ENCODE assay signal across 8 cellular contexts in the genomic region with DNA sequence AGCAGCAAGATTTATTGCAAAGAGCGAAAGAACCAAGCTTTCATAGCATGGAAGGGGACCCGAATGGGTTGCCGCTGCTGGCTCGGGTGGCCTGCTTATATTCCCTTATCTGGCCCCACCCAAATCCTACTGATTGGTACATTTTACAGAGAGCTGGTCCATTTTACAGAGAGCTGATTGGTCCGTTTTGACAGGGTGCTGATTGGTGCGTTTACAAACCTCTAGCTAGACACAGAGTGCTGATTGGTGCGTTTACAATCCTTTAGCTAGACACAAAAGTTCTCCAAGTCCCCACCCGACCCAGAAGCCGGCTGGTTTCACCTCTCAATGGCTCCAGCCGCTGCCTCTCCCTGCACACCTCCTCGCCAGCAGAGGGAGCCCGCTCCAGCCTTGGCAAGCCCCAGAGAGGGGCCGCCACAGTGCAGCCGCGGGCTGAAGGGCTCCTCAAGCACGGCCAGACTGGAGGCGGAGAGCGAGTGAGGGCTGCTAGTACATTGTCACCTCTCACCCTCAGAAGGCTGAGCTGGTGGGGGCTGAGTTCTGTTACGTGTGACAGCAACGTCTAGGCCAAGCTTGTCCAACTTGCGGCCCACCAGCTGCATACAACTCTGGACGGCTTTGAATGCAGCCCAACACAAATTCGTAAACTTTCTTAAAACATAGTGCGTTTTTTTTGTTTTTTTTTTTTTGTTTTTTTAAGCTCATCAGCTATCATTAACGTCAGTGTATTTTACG. TPM values are rescaled to one million over a fixed set of nuclear protein-coding genes. Genes with fewer than 3 reads are reported as not detected.
DNase-seq lines count a peak whose midpoint lies in the region; ATAC-seq and TF ChIP-seq lines count a peak whose summit lies in the region.

No MANE protein-coding gene starts in this region.

- intact Hi-C loops in cardiac septum (cut with DNase I), result no loop called here

- peak; percentile 42 for TF ChIP-seq CTCF in AG10803 (conservative IDR thresholded peaks at IDR 0.05; ENCODE audit: low read length)

- DNase-seq in AG10803 (ENCODE audit: low read depth) (peak; percentile 35), NCI-H748 (lab: John Stamatoyannopoulos, UW; ENCODE audit: unreplicated experiment) (peak; percentile 88), cardiac septum (ENCODE audit: low spot score) (peak; percentile 82), NCI-H2196 treated with DMSO at 0.1 percent for 48 hours (lab: John Stamatoyannopoulos, UW; ENCODE audit: unreplicated experiment) (no peak), NCI-H1105 (lab: John Stamatoyannopoulos, UW) (no peak)
- peak; percentile 77 to 78 for DNase-seq in activated T-cell treated with anti-CD3 and anti-CD28 coated beads, Interleukin-2, amount 50 U/mL, for 48 hours

- peak; percentile 93 for ATAC-seq in GM21576 (IDR thresholded peaks at IDR 0.05; ENCODE audit: unreplicated experiment)

- H3K4me3 ChIP-seq in AG10803 (ENCODE audit: low read length) (peak overlapping the region; percentile 34; the same call in 1 of the 2 replicates), skin epidermis (peak overlapping the region in 4 of 7 experiments; percentile 4 to 21 (median 19))

- no peak overlapping the region for H3K27ac ChIP-seq in skin epidermis

RNA-seq across cellular contexts. Expression of gene PTH, which starts 8.7 kb away (rescaled TPM):
- total RNA-seq in cardiac septum, result not detected

RNA-seq across cellular contexts. Expression of gene BTBD10, which starts 24.1 kb away (rescaled TPM):
- 31.3 TPM for total RNA-seq in cardiac septum

Comparison
In these comparisons a context has a peak if more than half of its experiments do, and no peak if none do; other contexts are left out.
1. DNase-seq: peak in AG10803 (single experiment), NCI-H748 (single experiment), activated T-cell treated with anti-CD3 and anti-CD28 coated beads, Interleukin-2, amount 50 U/mL, for 48 hours (2 of 2) and cardiac septum (single experiment); none in NCI-H2196 treated with DMSO at 0.1 percent for 48 hours (single experiment) and NCI-H1105 (single experiment).